Comparison of ENCODE assay signal across 2 cellular contexts in genomic region chr5:96142786-96143434, GRCh38.
TF ChIP-seq lines count a peak whose summit lies in the region.

No MANE protein-coding gene starts in this region.

TF ChIP-seq in IMR-90, 13 proteins besides CTCF, POLR2A, EP300 and RAD21:
- TF ChIP-seq MAFK (IDR thresholded peaks at IDR 0.05; ENCODE audit: low read depth, low read length) (no peak), CEBPB (IDR thresholded peaks at IDR 0.05; ENCODE audit: low read depth, low read length) (peak; percentile 32; the same call in 1 of the 2 replicates)

TF ChIP-seq in H1, 55 proteins besides CTCF, POLR2A, EP300 and RAD21:
- TF ChIP-seq RFX5 (IDR thresholded peaks at IDR 0.05; ENCODE audit: borderline replicate concordance, low read depth, low read length) (no peak), SP1 (IDR thresholded peaks at IDR 0.05; ENCODE audit: low read depth, low read length) (no peak), CBX5 (IDR thresholded peaks at IDR 0.05; ENCODE audit: low read depth, low read length) (no peak), GTF2F1 (IDR thresholded peaks at IDR 0.05; ENCODE audit: borderline replicate concordance, low read depth, low read length) (no peak), CHD2 (IDR thresholded peaks at IDR 0.05; ENCODE audit: low read length) (no peak), TAF7 (optimal IDR thresholded peaks at IDR 0.05; ENCODE audit: borderline replicate concordance, low read depth, low read length) (no peak), ASH2L (IDR thresholded peaks at IDR 0.05; ENCODE audit: low read length) (no peak)
